Comparison of ENCODE assay signal across 8 cellular contexts in the genomic region with DNA sequence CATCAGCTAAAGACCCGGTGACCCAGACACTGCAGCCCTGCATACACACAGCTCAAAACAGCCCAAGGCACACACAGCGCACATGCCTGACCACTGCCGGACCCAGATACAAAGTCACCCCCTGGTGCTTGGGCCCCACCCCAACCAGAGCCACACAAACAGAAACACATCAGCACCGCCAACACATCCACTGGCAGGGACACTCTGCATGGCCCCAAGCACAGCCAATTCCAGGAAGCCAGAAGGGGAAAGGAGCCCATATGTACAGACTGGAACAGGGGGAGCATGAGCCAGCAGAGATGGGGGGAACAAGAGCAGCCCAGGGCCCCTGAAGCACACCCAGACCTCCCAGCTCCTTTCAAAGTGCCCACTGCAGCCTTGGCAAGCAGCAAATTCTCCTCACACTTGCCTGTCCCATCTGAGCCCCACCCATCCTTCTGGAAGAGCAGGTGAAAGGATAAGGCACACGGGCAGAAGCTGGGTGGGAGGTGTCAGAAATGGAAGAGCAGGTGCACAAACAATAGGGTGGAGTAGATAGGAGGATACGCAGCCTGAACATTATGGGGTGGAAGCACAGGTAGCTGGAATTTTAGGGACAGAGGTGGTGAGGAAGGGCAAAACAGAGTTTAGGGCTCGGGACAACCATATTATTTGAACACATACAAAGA.
DNase-seq lines count a peak whose midpoint lies in the region; ATAC-seq and TF ChIP-seq lines count a peak whose summit lies in the region.

No MANE protein-coding gene starts in this region.

- H3K36me3 ChIP-seq in muscle layer of colon (ENCODE audit: insufficient read depth, low read length) (peaks cover 38% of the 10 kb centered on the region), vagina (no peaks in the 10 kb centered on the region)

- peaks cover 5% of the 10 kb centered on the region for H3K27me3 Mint-ChIP-seq in activated CD4-positive, alpha-beta memory T cell treated with anti-CD3 and anti-CD28 coated beads for 36 hours

- peaks cover 99% of the 10 kb centered on the region for H3K4me1 ChIP-seq in muscle layer of colon (ENCODE audit: insufficient read depth, low read length)
- peaks cover 100% of the 10 kb centered on the region for H3K4me1 ChIP-seq in vagina

- intact Hi-C loops in vagina (cut with DNase I), result no loop called here
- intact Hi-C loops in activated CD4-positive, alpha-beta memory T cell treated with anti-CD3 and anti-CD28 coated beads for 36 hours (cut with micrococcal nuclease), result no loop called here

- H3K27ac Mint-ChIP-seq in activated CD4-positive, alpha-beta memory T cell treated with anti-CD3 and anti-CD28 coated beads for 36 hours, result no peak overlapping the region

- ATAC-seq in HG03520 (IDR thresholded peaks at IDR 0.05; ENCODE audit: unreplicated experiment) (no peak), HG03460 (IDR thresholded peaks at IDR 0.05; ENCODE audit: unreplicated experiment) (no peak)

- CTCF ChIA-PET in activated CD4-positive, alpha-beta memory T cell treated with anti-CD3 and anti-CD28 coated beads for 36 hours (lab: Charles Lee), result no interaction called here

- no peaks in the 10 kb centered on the region for H3K27me3 ChIP-seq in muscle layer of colon (ENCODE audit: control insufficient read depth in 1 of 2, insufficient read depth in 2 of 2, low read length in 2 of 2)
- no peaks in the 10 kb centered on the region for H3K27me3 ChIP-seq in vagina

- no peak overlapping the region for H3K4me3 Mint-ChIP-seq in activated CD4-positive, alpha-beta memory T cell treated with anti-CD3 and anti-CD28 coated beads for 36 hours

- peak; percentile 23 to 30 for DNase-seq in SHP77 (lab: John Stamatoyannopoulos, UW)
- DNase-seq in SHP77 treated with DMSO at 0.1 percent for 48 hours (lab: John Stamatoyannopoulos, UW), result no peak
- DNase-seq in coronary artery (ENCODE audit: low spot score), result no peak
- no peak for DNase-seq in vagina (ENCODE audit: extremely low spot score in 2 of 2)
- no peak for DNase-seq in activated CD4-positive, alpha-beta memory T cell treated with anti-CD3 and anti-CD28 coated beads for 36 hours

- no peaks in the 10 kb centered on the region for H3K36me3 Mint-ChIP-seq in activated CD4-positive, alpha-beta memory T cell treated with anti-CD3 and anti-CD28 coated beads for 36 hours

- H3K9me3 ChIP-seq in muscle layer of colon (ENCODE audit: low read length) (no peaks in the 10 kb centered on the region), vagina (no peaks in the 10 kb centered on the region)

- H3K9ac ChIP-seq in muscle layer of colon (ENCODE audit: low read length), result peak overlapping the region; percentile 94

- POLR2A ChIA-PET in activated CD4-positive, alpha-beta memory T cell treated with anti-CD3 and anti-CD28 coated beads for 36 hours (lab: Charles Lee), result no interaction called here

- H3K27ac ChIP-seq in coronary artery (peak overlapping the region; percentile 93 to 99), muscle layer of colon (ENCODE audit: low read depth, low read length) (peak overlapping the region; percentile 97), vagina (peak overlapping the region; percentile 87)

- H3K9me3 Mint-ChIP-seq in activated CD4-positive, alpha-beta memory T cell treated with anti-CD3 and anti-CD28 coated beads for 36 hours, result no peaks in the 10 kb centered on the region

- H3K4me1 Mint-ChIP-seq in activated CD4-positive, alpha-beta memory T cell treated with anti-CD3 and anti-CD28 coated beads for 36 hours (ENCODE audit: low read depth), result no peaks in the 10 kb centered on the region

- H3K4me3 ChIP-seq in coronary artery (peak overlapping the region; percentile 99), muscle layer of colon (ENCODE audit: low read depth in 1 of 2, low read length in 2 of 2) (peak overlapping the region in 1 of 2 donors; percentile 85), vagina (peak overlapping the region in 1 of 2 donors; percentile 37)

- TF ChIP-seq POLR2A in vagina (IDR thresholded peaks at IDR 0.05), result no peak

- TF ChIP-seq CTCF in coronary artery (IDR thresholded peaks at IDR 0.05), result no peak
- no peak for TF ChIP-seq CTCF in vagina (IDR thresholded peaks at IDR 0.05)

Comparison
In these comparisons a context has a peak if more than half of its experiments do, and no peak if none do; other contexts are left out.
1. DNase-seq: peak in SHP77 (2 of 2); none in SHP77 treated with DMSO at 0.1 percent for 48 hours (single experiment), coronary artery (single experiment), vagina (0 of 2) and activated CD4-positive, alpha-beta memory T cell treated with anti-CD3 and anti-CD28 coated beads for 36 hours (single experiment).
2. Peak in every context shown above with its lines, with median percentiles within 50 percentile points of each other: H3K27ac ChIP-seq.